Comparison of ENCODE assay signal across 20 cellular contexts in genomic region chr9:17216011-17216410, GRCh38.
DNase-seq lines count a peak whose midpoint lies in the region; ATAC-seq and TF ChIP-seq lines count a peak whose summit lies in the region.
"Had no signal": no experiment of that assay in that cellular context is flagged by ENCODE, and none has a peak within 500 bp of the region (broad histone marks: within the 10 kb centered on the region; RNA-seq: fewer than 3 reads in every experiment).

No MANE protein-coding gene starts in this region.

- intact Hi-C loops in MCF 10A (cut with micrococcal nuclease) = no loop called here
- intact Hi-C loops in breast epithelium (cut with DNase I; ENCODE audit: low total_unique reads) = no loop called here

- H3K4me3 ChIP-seq in breast epithelium = no peak overlapping the region
- H3K4me3 ChIP-seq in effector memory CD4-positive, alpha-beta T cell (ENCODE audit: insufficient read depth, low read depth, low read length, poor library complexity, severe bottlenecking) = no peak overlapping the region
- H3K4me3 ChIP-seq: PC-9 had no signal

- TF ChIP-seq CTCF in MCF 10A (IDR thresholded peaks at IDR 0.05; ENCODE audit: unreplicated experiment) (no peak), breast epithelium (IDR thresholded peaks at IDR 0.05) (no peak)

- POLR2A ChIA-PET in MCF 10A (lab: Yijun Ruan, JAX) = no interaction called here

- ATAC-seq in GM19395 (IDR thresholded peaks at IDR 0.05; ENCODE audit: unreplicated experiment) = no peak

- peak; percentile 61 for DNase-seq in MCF 10A (ENCODE audit: unreplicated experiment)
- DNase-seq in breast epithelium (ENCODE audit: low spot score in 2 of 2) = no peak
- peak; percentile 40 for DNase-seq in RPMI7951 (ENCODE audit: low read depth)
- peak; percentile 38 for DNase-seq in fibroblast of gingiva (ENCODE audit: low read depth)
- DNase-seq in stimulated activated naive CD4-positive, alpha-beta T cell treated with Interleukin-2 at 50 U/mL for 16 hours (lab: John Stamatoyannopoulos, UW) = no peak
- DNase-seq in effector memory CD4-positive, alpha-beta T cell = no peak
- DNase-seq in activated naive CD4-positive, alpha-beta T cell treated with Interleukin-2 at 50 U/mL for 16 hours = no peak
- DNase-seq: 8988T; BE2C; CD8-positive, alpha-beta memory T cell; DMS79 treated with DMSO at 0.1 percent for 48 hours; H9; NCI-H1930; NCI-H2171; NCI-H446 treated with DMSO at 0.1 percent for 48 hours; NCI-H774; PC-9; Right ventricle myocardium superior; SK-N-SH had no signal

- TF ChIP-seq POLR2A in breast epithelium (IDR thresholded peaks at IDR 0.05) = no peak

- no peaks in the 10 kb centered on the region for H3K36me3 Mint-ChIP-seq in MCF 10A (ENCODE audit: insufficient read depth, unreplicated experiment)

- H3K27ac Mint-ChIP-seq in MCF 10A (ENCODE audit: low read depth, unreplicated experiment) = peak overlapping the region; percentile 49
- H3K27ac Mint-ChIP-seq: CD8-positive, alpha-beta memory T cell; H9 had no signal

- peaks cover 16% of the 10 kb centered on the region for H3K9me3 Mint-ChIP-seq in MCF 10A (ENCODE audit: unreplicated experiment)

- CTCF ChIA-PET in MCF 10A (lab: Yijun Ruan, JAX) = interaction anchor here (1.0 to 1.6 kb wide), 3 partner anchors 80 to 247 kb away, joined by 3 to 6 read pairs (median 3); no protein-coding TSS in a partner anchor

- no peaks in the 10 kb centered on the region for H3K27me3 Mint-ChIP-seq in MCF 10A (ENCODE audit: insufficient read depth, unreplicated experiment)
- H3K27me3 Mint-ChIP-seq: CD8-positive, alpha-beta memory T cell had no signal

- H3K9me3 ChIP-seq in breast epithelium = peaks cover 0 to 5% of the 10 kb centered on the region in 2 donors
- H3K9me3 ChIP-seq in effector memory CD4-positive, alpha-beta T cell (ENCODE audit: control insufficient read depth, low read length) = no peaks in the 10 kb centered on the region
- H3K9me3 ChIP-seq: SK-N-SH had no signal

- no TSS peak for BruUV-seq in MCF 10A (replicated peaks; lab: Mats Ljungman, UMichigan)

- H3K4me3 Mint-ChIP-seq in MCF 10A (ENCODE audit: unreplicated experiment) = no peak overlapping the region
- H3K4me3 Mint-ChIP-seq: CD8-positive, alpha-beta memory T cell; H9 had no signal

- no peaks in the 10 kb centered on the region for H3K36me3 ChIP-seq in breast epithelium
- no peaks in the 10 kb centered on the region for H3K36me3 ChIP-seq in effector memory CD4-positive, alpha-beta T cell (ENCODE audit: control insufficient read depth, insufficient read depth, low read length)
- H3K36me3 ChIP-seq: BE2C had no signal

- no peaks in the 10 kb centered on the region for H3K27me3 ChIP-seq in breast epithelium
- H3K27me3 ChIP-seq in effector memory CD4-positive, alpha-beta T cell (replicated peaks; ENCODE audit: control insufficient read depth, insufficient read depth, low read length, poor library complexity, severe bottlenecking) = no peaks in the 10 kb centered on the region
- H3K27me3 ChIP-seq: BE2C had no signal

- no peak overlapping the region for H3K27ac ChIP-seq in breast epithelium
- no peak overlapping the region for H3K27ac ChIP-seq in effector memory CD4-positive, alpha-beta T cell (ENCODE audit: insufficient read depth, low read length, poor library complexity, severe bottlenecking)
- H3K27ac ChIP-seq: PC-9 had no signal

- peaks cover 8% of the 10 kb centered on the region for H3K4me1 Mint-ChIP-seq in MCF 10A (ENCODE audit: insufficient read depth, unreplicated experiment)
- H3K4me1 Mint-ChIP-seq: CD8-positive, alpha-beta memory T cell had no signal

- H3K4me1 ChIP-seq in breast epithelium = no peaks in the 10 kb centered on the region
- no peaks in the 10 kb centered on the region for H3K4me1 ChIP-seq in effector memory CD4-positive, alpha-beta T cell (ENCODE audit: control insufficient read depth, insufficient read depth, low read length, poor library complexity, severe bottlenecking)

Comparison
In these comparisons a context has a peak if more than half of its experiments do, and no peak if none do; other contexts are left out.
1. DNase-seq: peak in MCF 10A (single experiment), RPMI7951 (single experiment) and fibroblast of gingiva (single experiment); none in breast epithelium (0 of 2), stimulated activated naive CD4-positive, alpha-beta T cell treated with Interleukin-2 at 50 U/mL for 16 hours (single experiment), effector memory CD4-positive, alpha-beta T cell (0 of 3) and activated naive CD4-positive, alpha-beta T cell treated with Interleukin-2 at 50 U/mL for 16 hours (single experiment).